Comparison of ENCODE assay signal across 19 cellular contexts in the genomic region with DNA sequence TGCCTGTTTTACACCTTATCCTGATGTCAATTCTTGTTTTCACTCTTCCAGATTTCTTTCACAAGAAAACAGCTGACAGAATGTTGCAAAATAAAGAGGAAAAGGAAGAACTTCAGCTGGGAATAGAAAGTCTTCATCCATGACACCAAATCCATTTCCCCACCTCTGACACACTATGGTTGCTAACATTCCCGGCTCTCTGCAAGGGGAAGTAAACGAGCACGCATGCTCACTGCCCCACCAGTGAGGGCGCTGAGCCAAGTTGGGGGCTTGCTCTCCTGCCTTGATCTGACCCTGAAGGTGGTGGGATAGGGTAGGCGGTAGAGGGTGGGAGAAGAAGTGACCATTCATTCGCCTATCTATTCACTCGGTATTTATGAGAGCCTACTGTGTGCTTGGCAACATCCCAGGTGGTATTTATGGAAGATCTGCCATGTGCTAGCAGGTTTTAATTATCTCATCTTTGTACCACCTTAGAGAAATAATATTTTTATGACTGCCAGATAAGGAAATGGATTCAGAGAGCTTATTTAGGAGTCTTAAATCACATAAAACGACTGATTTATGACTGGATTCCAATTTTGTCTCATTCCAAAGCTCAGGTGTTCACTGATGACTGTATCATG.
"Had no signal": no experiment of that assay in that cellular context is flagged by ENCODE, and none has a peak within 500 bp of the region (broad histone marks: within the 10 kb centered on the region; RNA-seq: fewer than 3 reads in every experiment).

No MANE protein-coding gene starts in this region.

- H3K4me3 ChIP-seq: colonic mucosa, dorsolateral prefrontal cortex, esophagus muscularis mucosa, sigmoid colon, upper lobe of left lung had no signal

- ATAC-seq: effector memory CD8-positive, alpha-beta T cell; stimulated activated naive B cell treated with anti-CD40 and anti-IgM and Interleukin-4, amounts not matched to agents 10 μg/mL and 1 μg/mL and 100 μg/mL, for 72 hours had no signal

- H3K27ac ChIP-seq: colonic mucosa, dorsolateral prefrontal cortex, esophagus muscularis mucosa, sigmoid colon, upper lobe of left lung had no signal

- H3K36me3 ChIP-seq: colonic mucosa, esophagus muscularis mucosa, sigmoid colon, upper lobe of left lung had no signal

- H3K27me3 ChIP-seq: colonic mucosa, dorsolateral prefrontal cortex, esophagus muscularis mucosa, sigmoid colon, upper lobe of left lung had no signal

- H3K9me3 ChIP-seq: colonic mucosa, esophagus muscularis mucosa, sigmoid colon, upper lobe of left lung had no signal

- DNase-seq: activated CD4-positive, alpha-beta memory T cell treated with anti-CD3 and anti-CD28 coated beads for 36 hours; activated CD4-positive, alpha-beta T cell treated with anti-CD3 and anti-CD28 coated beads for 4 hours; activated CD4-positive, CD25-positive, alpha-beta regulatory T cell; activated naive CD4-positive, alpha-beta T cell treated with anti-CD3 and anti-CD28 coated beads, Interleukin-2, amount 10 ng/mL, durations not matched to agents 7 days and 5 days; activated T-cell treated with anti-CD3 and anti-CD28 coated beads, Interleukin-2, amount 50 U/mL, for 48 hours; amygdala; colonic mucosa; dorsolateral prefrontal cortex; effector memory CD8-positive, alpha-beta T cell; glutamatergic neuron; hippocampal formation; occipital lobe; sigmoid colon; stimulated activated CD4-positive, alpha-beta T cell treated with anti-CD3 and anti-CD28 coated beads, Interleukin-2, amount 100 ng/mL, for 48 hours; stimulated activated CD8-positive, alpha-beta memory T cell treated with anti-CD3 and anti-CD28 coated beads, Interleukin-4, amount 100 ng/mL, for 48 hours; stimulated activated naive B cell treated with anti-CD40 and anti-IgM and Interleukin-4, amounts not matched to agents 10 μg/mL and 1 μg/mL and 100 μg/mL, for 72 hours; T-helper 1 cell; upper lobe of left lung had no signal

- H3K4me1 ChIP-seq: colonic mucosa, upper lobe of left lung had no signal
